Comparison of ENCODE assay signal across 26 cellular contexts in the genomic region with DNA sequence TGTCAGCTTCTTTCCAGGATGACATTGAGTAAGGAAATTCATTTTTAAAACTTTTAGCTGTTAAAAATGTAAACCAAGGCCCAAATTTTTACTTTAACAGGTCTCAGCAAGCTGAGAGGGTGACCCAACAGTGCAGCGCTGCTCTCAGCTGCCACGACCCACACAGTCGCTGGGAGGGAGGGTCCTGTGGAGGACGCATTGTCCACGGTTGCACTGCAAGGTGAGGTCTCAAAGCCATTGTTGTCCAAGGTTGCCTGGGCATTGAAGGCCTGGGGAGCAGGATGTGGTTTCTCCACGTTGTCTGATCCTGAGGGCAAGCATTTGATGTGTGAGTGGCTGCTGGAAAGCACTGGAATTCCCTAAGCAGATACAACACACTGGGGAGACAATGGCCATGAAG. TPM values are rescaled to one million over a fixed set of nuclear protein-coding genes. Genes with fewer than 3 reads are reported as not detected.
"Had no signal": no experiment of that assay in that cellular context is flagged by ENCODE, and none has a peak within 500 bp of the region (broad histone marks: within the 10 kb centered on the region; RNA-seq: fewer than 3 reads in every experiment).

No MANE protein-coding gene starts in this region.

- ATAC-seq: activated CD4-positive, alpha-beta T cell treated with anti-CD3 and anti-CD28 coated beads for 36 hours; activated T-cell treated with anti-CD3 and anti-CD28 coated beads, Interleukin-2, amount 50 U/mL, for 72 hours; esophagus mucosa; foreskin keratinocyte; gastrocnemius medialis; heart left ventricle had no signal

- H3K9me3 ChIP-seq: gastrocnemius medialis, heart left ventricle had no signal

- H3K27me3 ChIP-seq: brain microvascular endothelial cell, foreskin keratinocyte, gastrocnemius medialis, heart left ventricle had no signal

- H3K36me3 ChIP-seq: brain microvascular endothelial cell, gastrocnemius medialis, heart left ventricle had no signal

- H3K4me3 ChIP-seq: coronary artery, dorsolateral prefrontal cortex, gastrocnemius medialis, heart left ventricle had no signal

- H3K27ac ChIP-seq: brain microvascular endothelial cell, coronary artery, dorsolateral prefrontal cortex, foreskin keratinocyte, gastrocnemius medialis, heart left ventricle had no signal

- DNase-seq: activated CD4-positive, alpha-beta memory T cell treated with anti-CD3 and anti-CD28 coated beads, Interleukin-2, amount 10 ng/mL, durations not matched to agents 7 days and 5 days; activated CD4-positive, alpha-beta T cell treated with anti-CD3 and anti-CD28 coated beads for 36 hours; activated CD4-positive, CD25-positive, alpha-beta regulatory T cell; activated CD4-positive, CD25-positive, alpha-beta regulatory T cell treated with anti-CD3 and anti-CD28 coated beads, Interleukin-2, amount 50 U/mL, for 72 hours; activated CD8-positive, alpha-beta memory T cell treated with anti-CD3 and anti-CD28 coated beads, Interleukin-2, amount 50 U/mL, for 48 hours; activated gamma-delta T cell; activated naive CD4-positive, alpha-beta T cell; activated naive CD4-positive, alpha-beta T cell treated with anti-CD3 and anti-CD28 coated beads, Interleukin-2, amount 50 U/mL, for 16 hours; activated T-cell treated with anti-CD3 and anti-CD28 coated beads for 4 hours; activated T-cell treated with anti-CD3 and anti-CD28 coated beads, Interleukin-2, amount 50 U/mL, for 24 hours; activated T-cell treated with anti-CD3 and anti-CD28 coated beads, Interleukin-2, amount 50 U/mL, for 72 hours; amniotic stem cell; anterior cingulate cortex; brain microvascular endothelial cell; dorsolateral prefrontal cortex; effector memory CD4-positive, alpha-beta T cell; endodermal cell; foreskin keratinocyte; gastrocnemius medialis; glutamatergic neuron; heart left ventricle; T-helper 2 cell had no signal

- H3K4me1 ChIP-seq: foreskin keratinocyte, gastrocnemius medialis, heart left ventricle had no signal

RNA-seq across cellular contexts. Expression of a gene that starts 15.1 kb away (rescaled TPM):
- total RNA-seq: bronchial epithelial cell, epithelial cell of proximal tubule, foreskin keratinocyte had no signal
- polyA plus RNA-seq: foreskin keratinocyte had no signal
